ENCODE assay signal across 1 cellular context in the genomic region with DNA sequence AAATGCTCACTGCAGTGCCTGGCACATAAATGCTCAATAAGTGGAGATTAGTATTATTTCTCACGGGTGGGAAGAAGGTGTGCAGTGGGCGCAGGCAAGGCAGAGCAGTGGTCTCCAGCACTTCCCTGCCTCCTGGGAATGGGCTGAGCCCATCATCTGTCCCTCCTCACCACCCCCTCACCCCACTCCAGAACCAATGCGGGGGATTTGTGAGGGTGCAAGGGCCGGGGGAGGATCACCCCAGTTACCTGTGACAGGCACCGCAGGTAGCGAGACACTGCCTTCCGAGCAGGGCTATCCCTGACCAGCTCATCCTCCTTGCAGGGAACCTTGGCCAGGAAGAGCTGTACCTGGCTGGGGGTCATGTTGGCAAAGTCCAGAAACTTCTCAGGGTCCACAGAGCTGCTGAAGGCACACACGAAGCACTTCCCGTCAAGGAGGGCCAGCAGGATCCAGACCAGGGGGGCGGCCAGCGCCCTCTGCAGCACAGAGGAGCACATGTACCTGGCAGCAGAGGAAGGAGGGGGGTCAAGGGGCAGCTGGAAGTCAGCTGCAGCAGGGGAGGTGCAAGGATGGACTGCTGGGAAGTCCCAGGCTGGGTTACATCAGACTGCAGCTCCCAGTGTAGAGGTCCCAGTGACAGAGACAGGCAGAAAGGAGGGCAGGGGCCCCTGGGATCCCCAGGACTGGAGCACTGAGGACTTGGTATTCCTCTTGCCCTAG.
A peak's percentile ranks its signal among the peaks of the same experiment; 100 is the strongest.
TF ChIP-seq lines count a peak whose summit lies in the region.

No MANE protein-coding gene starts in this region.

TF ChIP-seq in GM12878, 131 proteins besides CTCF, POLR2A, EP300 and RAD21 (continues in another document):
- TF ChIP-seq ZNF207 (IDR thresholded peaks at IDR 0.05; ENCODE audit: borderline replicate concordance) (no peak), IKZF1 (conservative IDR thresholded peaks at IDR 0.05) (peak; percentile 56; the same call in 1 of the 2 replicates), KDM1A (IDR thresholded peaks at IDR 0.05; ENCODE audit: borderline replicate concordance) (no peak), ZNF217 (IDR thresholded peaks at IDR 0.05) (no peak), NBN (IDR thresholded peaks at IDR 0.05) (0 out of 2 replicates have a peak, but pooled peaks have one; percentile 50), MYC (IDR thresholded peaks at IDR 0.05; ENCODE audit: insufficient read depth, insufficient read length, insufficient replicate concordance, low read length, severe bottlenecking) (no peak), CEBPB (IDR thresholded peaks at IDR 0.05; ENCODE audit: borderline replicate concordance in 1 of 2, low read depth in 2 of 2, low read length in 2 of 2) (no peak), CHD1 (IDR thresholded peaks at IDR 0.05; ENCODE audit: low read depth, low read length) (no peak), NR2F1 (conservative IDR thresholded peaks at IDR 0.05) (peak; percentile 85), TAF1 (IDR thresholded peaks at IDR 0.05; ENCODE audit: borderline replicate concordance, low read depth, low read length) (no peak), JUNB (IDR thresholded peaks at IDR 0.05) (no peak), TCF12 (IDR thresholded peaks at IDR 0.05; ENCODE audit: low read depth, low read length) (peak; percentile 68; the same call in 1 of the 2 replicates), GABPA (IDR thresholded peaks at IDR 0.05; ENCODE audit: low read depth) (no peak), PKNOX1 (IDR thresholded peaks at IDR 0.05) (no peak), RAD51 (IDR thresholded peaks at IDR 0.05) (no peak), IKZF2 (IDR thresholded peaks at IDR 0.05) (peak; percentile 15 to 16; a peak in 1 of 4 replicates), RCOR1 (conservative IDR thresholded peaks at IDR 0.05; ENCODE audit: low read depth, low read length) (no peak), E2F4 (IDR thresholded peaks at IDR 0.05; ENCODE audit: low read depth, low read length) (no peak), ATF7 (IDR thresholded peaks at IDR 0.05; ENCODE audit: low read depth) (0 out of 2 replicates have a peak, but pooled peaks have one; percentile 21), SP1 (IDR thresholded peaks at IDR 0.05; ENCODE audit: low read depth, low read length) (no peak), MAX (IDR thresholded peaks at IDR 0.05; ENCODE audit: low read depth, low read length) (no peak; the same call in 1 of the 2 replicates), SMC3 (IDR thresholded peaks at IDR 0.05; ENCODE audit: borderline replicate concordance, low read length) (peak; percentile 74; the same call in 1 of the 2 replicates), DPF2 (IDR thresholded peaks at IDR 0.05) (no peak), PAX5 (IDR thresholded peaks at IDR 0.05; ENCODE audit: borderline replicate concordance, low read depth, low read length) (no peak), BHLHE40 (IDR thresholded peaks at IDR 0.05; ENCODE audit: borderline replicate concordance in 1 of 2, low read depth in 2 of 2, low read length in 1 of 2) (peak; percentile 53 to 59; a peak in 2 of 4 replicates), HDGF (IDR thresholded peaks at IDR 0.05) (peak; percentile 70; the same call in 1 of the 2 replicates), SPI1 (IDR thresholded peaks at IDR 0.05; ENCODE audit: borderline replicate concordance, insufficient read depth, low read depth, low read length) (peak; percentile 44; the same call in 1 of the 2 replicates), E4F1 (IDR thresholded peaks at IDR 0.05; ENCODE audit: borderline replicate concordance, partially characterized antibody) (no peak), WRNIP1 (IDR thresholded peaks at IDR 0.05; ENCODE audit: borderline replicate concordance, low read depth, low read length) (no peak), ATF3 (IDR thresholded peaks at IDR 0.05; ENCODE audit: borderline replicate concordance, extremely low read depth, low read depth, low read length) (no peak)
- TF ChIP-seq, protein P1, sequence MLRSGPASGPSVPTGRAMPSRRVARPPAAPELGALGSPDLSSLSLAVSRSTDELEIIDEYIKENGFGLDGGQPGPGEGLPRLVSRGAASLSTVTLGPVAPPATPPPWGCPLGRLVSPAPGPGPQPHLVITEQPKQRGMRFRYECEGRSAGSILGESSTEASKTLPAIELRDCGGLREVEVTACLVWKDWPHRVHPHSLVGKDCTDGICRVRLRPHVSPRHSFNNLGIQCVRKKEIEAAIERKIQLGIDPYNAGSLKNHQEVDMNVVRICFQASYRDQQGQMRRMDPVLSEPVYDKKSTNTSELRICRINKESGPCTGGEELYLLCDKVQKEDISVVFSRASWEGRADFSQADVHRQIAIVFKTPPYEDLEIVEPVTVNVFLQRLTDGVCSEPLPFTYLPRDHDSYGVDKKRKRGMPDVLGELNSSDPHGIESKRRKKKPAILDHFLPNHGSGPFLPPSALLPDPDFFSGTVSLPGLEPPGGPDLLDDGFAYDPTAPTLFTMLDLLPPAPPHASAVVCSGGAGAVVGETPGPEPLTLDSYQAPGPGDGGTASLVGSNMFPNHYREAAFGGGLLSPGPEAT (IDR thresholded peaks at IDR 0.05; ENCODE audit: low read depth), result 0 out of 2 replicates have a peak, but pooled peaks have one; percentile 15
- TF ChIP-seq, protein P2, sequence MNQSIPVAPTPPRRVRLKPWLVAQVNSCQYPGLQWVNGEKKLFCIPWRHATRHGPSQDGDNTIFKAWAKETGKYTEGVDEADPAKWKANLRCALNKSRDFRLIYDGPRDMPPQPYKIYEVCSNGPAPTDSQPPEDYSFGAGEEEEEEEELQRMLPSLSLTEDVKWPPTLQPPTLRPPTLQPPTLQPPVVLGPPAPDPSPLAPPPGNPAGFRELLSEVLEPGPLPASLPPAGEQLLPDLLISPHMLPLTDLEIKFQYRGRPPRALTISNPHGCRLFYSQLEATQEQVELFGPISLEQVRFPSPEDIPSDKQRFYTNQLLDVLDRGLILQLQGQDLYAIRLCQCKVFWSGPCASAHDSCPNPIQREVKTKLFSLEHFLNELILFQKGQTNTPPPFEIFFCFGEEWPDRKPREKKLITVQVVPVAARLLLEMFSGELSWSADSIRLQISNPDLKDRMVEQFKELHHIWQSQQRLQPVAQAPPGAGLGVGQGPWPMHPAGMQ (IDR thresholded peaks at IDR 0.05; ENCODE audit: borderline replicate concordance), result no peak
- TF ChIP-seq, protein P3, sequence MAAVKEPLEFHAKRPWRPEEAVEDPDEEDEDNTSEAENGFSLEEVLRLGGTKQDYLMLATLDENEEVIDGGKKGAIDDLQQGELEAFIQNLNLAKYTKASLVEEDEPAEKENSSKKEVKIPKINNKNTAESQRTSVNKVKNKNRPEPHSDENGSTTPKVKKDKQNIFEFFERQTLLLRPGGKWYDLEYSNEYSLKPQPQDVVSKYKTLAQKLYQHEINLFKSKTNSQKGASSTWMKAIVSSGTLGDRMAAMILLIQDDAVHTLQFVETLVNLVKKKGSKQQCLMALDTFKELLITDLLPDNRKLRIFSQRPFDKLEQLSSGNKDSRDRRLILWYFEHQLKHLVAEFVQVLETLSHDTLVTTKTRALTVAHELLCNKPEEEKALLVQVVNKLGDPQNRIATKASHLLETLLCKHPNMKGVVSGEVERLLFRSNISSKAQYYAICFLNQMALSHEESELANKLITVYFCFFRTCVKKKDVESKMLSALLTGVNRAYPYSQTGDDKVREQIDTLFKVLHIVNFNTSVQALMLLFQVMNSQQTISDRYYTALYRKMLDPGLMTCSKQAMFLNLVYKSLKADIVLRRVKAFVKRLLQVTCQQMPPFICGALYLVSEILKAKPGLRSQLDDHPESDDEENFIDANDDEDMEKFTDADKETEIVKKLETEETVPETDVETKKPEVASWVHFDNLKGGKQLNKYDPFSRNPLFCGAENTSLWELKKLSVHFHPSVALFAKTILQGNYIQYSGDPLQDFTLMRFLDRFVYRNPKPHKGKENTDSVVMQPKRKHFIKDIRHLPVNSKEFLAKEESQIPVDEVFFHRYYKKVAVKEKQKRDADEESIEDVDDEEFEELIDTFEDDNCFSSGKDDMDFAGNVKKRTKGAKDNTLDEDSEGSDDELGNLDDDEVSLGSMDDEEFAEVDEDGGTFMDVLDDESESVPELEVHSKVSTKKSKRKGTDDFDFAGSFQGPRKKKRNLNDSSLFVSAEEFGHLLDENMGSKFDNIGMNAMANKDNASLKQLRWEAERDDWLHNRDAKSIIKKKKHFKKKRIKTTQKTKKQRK (IDR thresholded peaks at IDR 0.05; ENCODE audit: low read depth, low read length), result no peak
- TF ChIP-seq, protein P4, sequence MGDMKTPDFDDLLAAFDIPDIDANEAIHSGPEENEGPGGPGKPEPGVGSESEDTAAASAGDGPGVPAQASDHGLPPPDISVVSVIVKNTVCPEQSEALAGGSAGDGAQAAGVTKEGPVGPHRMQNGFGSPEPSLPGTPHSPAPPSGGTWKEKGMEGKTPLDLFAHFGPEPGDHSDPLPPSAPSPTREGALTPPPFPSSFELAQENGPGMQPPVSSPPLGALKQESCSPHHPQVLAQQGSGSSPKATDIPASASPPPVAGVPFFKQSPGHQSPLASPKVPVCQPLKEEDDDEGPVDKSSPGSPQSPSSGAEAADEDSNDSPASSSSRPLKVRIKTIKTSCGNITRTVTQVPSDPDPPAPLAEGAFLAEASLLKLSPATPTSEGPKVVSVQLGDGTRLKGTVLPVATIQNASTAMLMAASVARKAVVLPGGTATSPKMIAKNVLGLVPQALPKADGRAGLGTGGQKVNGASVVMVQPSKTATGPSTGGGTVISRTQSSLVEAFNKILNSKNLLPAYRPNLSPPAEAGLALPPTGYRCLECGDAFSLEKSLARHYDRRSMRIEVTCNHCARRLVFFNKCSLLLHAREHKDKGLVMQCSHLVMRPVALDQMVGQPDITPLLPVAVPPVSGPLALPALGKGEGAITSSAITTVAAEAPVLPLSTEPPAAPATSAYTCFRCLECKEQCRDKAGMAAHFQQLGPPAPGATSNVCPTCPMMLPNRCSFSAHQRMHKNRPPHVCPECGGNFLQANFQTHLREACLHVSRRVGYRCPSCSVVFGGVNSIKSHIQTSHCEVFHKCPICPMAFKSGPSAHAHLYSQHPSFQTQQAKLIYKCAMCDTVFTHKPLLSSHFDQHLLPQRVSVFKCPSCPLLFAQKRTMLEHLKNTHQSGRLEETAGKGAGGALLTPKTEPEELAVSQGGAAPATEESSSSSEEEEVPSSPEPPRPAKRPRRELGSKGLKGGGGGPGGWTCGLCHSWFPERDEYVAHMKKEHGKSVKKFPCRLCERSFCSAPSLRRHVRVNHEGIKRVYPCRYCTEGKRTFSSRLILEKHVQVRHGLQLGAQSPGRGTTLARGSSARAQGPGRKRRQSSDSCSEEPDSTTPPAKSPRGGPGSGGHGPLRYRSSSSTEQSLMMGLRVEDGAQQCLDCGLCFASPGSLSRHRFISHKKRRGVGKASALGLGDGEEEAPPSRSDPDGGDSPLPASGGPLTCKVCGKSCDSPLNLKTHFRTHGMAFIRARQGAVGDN (IDR thresholded peaks at IDR 0.05), result peak; percentile 38; the same call in 1 of the 2 replicates
